Comparison of ENCODE assay signal across 1 cellular context in genomic region chr5:88778736-88779135, GRCh38.
TF ChIP-seq lines count a peak whose summit lies in the region.

No MANE protein-coding gene starts in this region.

TF ChIP-seq in HepG2, 621 proteins besides CTCF, POLR2A, EP300 and RAD21 (continued from another document):
- TF ChIP-seq ZBTB44 (CRISPR knock-in tag; IDR thresholded peaks at IDR 0.05) (no peak), HNRNPLL (IDR thresholded peaks at IDR 0.05; ENCODE audit: low read depth, low read length, poor library complexity, severe bottlenecking) (no peak), ZNF121 (CRISPR knock-in tag; IDR thresholded peaks at IDR 0.05) (no peak), NCOA5 (CRISPR knock-in tag; IDR thresholded peaks at IDR 0.05) (no peak), PHB2 (IDR thresholded peaks at IDR 0.05; ENCODE audit: partially characterized antibody) (no peak), ZNF234 (CRISPR knock-in tag; conservative IDR thresholded peaks at IDR 0.05) (no peak), ZNF205 (CRISPR knock-in tag; IDR thresholded peaks at IDR 0.05) (no peak), NFIB (CRISPR knock-in tag; IDR thresholded peaks at IDR 0.05; ENCODE audit: borderline replicate concordance) (no peak), ZNF570 (CRISPR knock-in tag; IDR thresholded peaks at IDR 0.05; ENCODE audit: borderline replicate concordance) (no peak), CBFB (CRISPR knock-in tag; IDR thresholded peaks at IDR 0.05) (no peak), ZKSCAN8 (CRISPR knock-in tag; IDR thresholded peaks at IDR 0.05; ENCODE audit: borderline replicate concordance) (no peak), CERS6 (CRISPR knock-in tag; IDR thresholded peaks at IDR 0.05) (no peak), FOXK1 (CRISPR knock-in tag; IDR thresholded peaks at IDR 0.05; ENCODE audit: borderline replicate concordance, low read depth) (no peak)
